12 cellular contexts compared by ENCODE assay signal in genomic region chr16:67862623-67863583, GRCh38. TPM values are rescaled to one million over a fixed set of nuclear protein-coding genes. Genes with fewer than 3 reads are reported as not detected.
DNase-seq lines count a peak whose midpoint lies in the region; ATAC-seq, FAIRE-seq and TF ChIP-seq lines count a peak whose summit lies in the region.
"Had no signal": no experiment of that assay in that cellular context is flagged by ENCODE, and none has a peak within 500 bp of the region (broad histone marks: within the 10 kb centered on the region; RNA-seq: fewer than 3 reads in every experiment).

No MANE protein-coding gene starts in this region.

- in situ Hi-C loops in K562 (cut with MboI) = no loop called here
- in situ Hi-C loops in HAP-1 (cut with MboI; ENCODE audit: low sequenced_read_pairs) = no loop called here

- no peak for FAIRE-seq in K562 (lab: Jason Lieb, UNC)

- TF ChIP-seq RAD21 in K562 (CRISPR knock-in tag; conservative IDR thresholded peaks at IDR 0.05 in 1 of 2, IDR thresholded peaks at IDR 0.05 in 1 of 2) = no peak

- H3K4me1 ChIP-seq in K562 (replicated peaks in 1 of 2; ENCODE audit: control insufficient read depth in 2 of 2, insufficient read depth in 2 of 2, low read length in 2 of 2) = peaks cover 11 to 17% of the 10 kb centered on the region in 2 experiments
- H3K4me1 ChIP-seq in left ventricle myocardium inferior = peaks cover 75% of the 10 kb centered on the region
- H3K4me1 ChIP-seq in rectal smooth muscle tissue (ENCODE audit: control insufficient read depth, insufficient read depth, low read length) = peaks cover 16% of the 10 kb centered on the region
- H3K4me1 ChIP-seq in HAP-1 = no peaks in the 10 kb centered on the region

- no peak overlapping the region for H3K4me2 ChIP-seq in K562 (ENCODE audit: insufficient read depth, low read length)

- WGBS in K562 (ENCODE audit: insufficient coverage, low coverage, missing lambda C conversion rate) = 82% methylated on average over 11 of the region's 11 CpGs

- no peak for TF ChIP-seq CTCF in K562 (IDR thresholded peaks at IDR 0.05 in 2 of 3, conservative IDR thresholded peaks at IDR 0.05 in 1 of 3; ENCODE audit: insufficient read depth in 2 of 3, low read depth in 1 of 3, low read length in 3 of 3)
- no peak for TF ChIP-seq CTCF in left ventricle myocardium inferior (IDR thresholded peaks at IDR 0.05; ENCODE audit: borderline replicate concordance)

- no TSS peak for BruUV-seq in K562 (replicated peaks; lab: Mats Ljungman, UMichigan)

- no peaks in the 10 kb centered on the region for H3K9me3 Mint-ChIP-seq in activated CD4-positive, alpha-beta memory T cell treated with anti-CD3 and anti-CD28 coated beads for 36 hours
- H3K9me3 Mint-ChIP-seq: effector memory CD8-positive, alpha-beta T cell; naive B cell had no signal

- H3K27ac ChIP-seq in K562 (ENCODE audit: extremely low read depth, low read depth, low read length) = peak overlapping the region; percentile 35; the same call in 1 of the 3 replicates
- H3K27ac ChIP-seq in left ventricle myocardium inferior (replicated peaks) = peak overlapping the region; percentile 93
- H3K27ac ChIP-seq in rectal smooth muscle tissue (ENCODE audit: low read depth, low read length) = peak overlapping the region; percentile 78

- peaks cover 76% of the 10 kb centered on the region for H3K36me3 ChIP-seq in K562 (ENCODE audit: control insufficient read depth, insufficient read depth, low read length)
- H3K36me3 ChIP-seq in left ventricle myocardium inferior = peaks cover 40% of the 10 kb centered on the region
- peaks cover 7% of the 10 kb centered on the region for H3K36me3 ChIP-seq in rectal smooth muscle tissue (ENCODE audit: control insufficient read depth, insufficient read depth, low read length)
- H3K36me3 ChIP-seq in HAP-1 (replicated peaks) = peaks cover 54% of the 10 kb centered on the region

- H3K36me3 Mint-ChIP-seq in activated CD4-positive, alpha-beta memory T cell treated with anti-CD3 and anti-CD28 coated beads for 36 hours = peaks cover 13% of the 10 kb centered on the region
- H3K36me3 Mint-ChIP-seq: naive B cell had no signal

- peaks cover 32% of the 10 kb centered on the region for H4K20me1 ChIP-seq in K562 (replicated peaks; ENCODE audit: control insufficient read depth, insufficient read depth, low read length)

- POLR2A ChIA-PET in K562 (lab: Yijun Ruan, JAX) = interaction anchor here (0.5 to 1.3 kb wide), 7 partner anchors 9 to 190 kb away, joined by 3 to 4 read pairs (median 3); no protein-coding TSS in a partner anchor
- POLR2A ChIA-PET in activated CD4-positive, alpha-beta memory T cell treated with anti-CD3 and anti-CD28 coated beads for 36 hours (lab: Charles Lee) = no interaction called here

- no peak overlapping the region for H3K4me3 Mint-ChIP-seq in activated CD4-positive, alpha-beta memory T cell treated with anti-CD3 and anti-CD28 coated beads for 36 hours
- H3K4me3 Mint-ChIP-seq: activated CD8-positive, alpha-beta T cell treated with anti-CD3 and anti-CD28 coated beads, Interleukin-2, amount 10 ng/mL, durations not matched to agents 7 days and 5 days; effector memory CD8-positive, alpha-beta T cell; naive B cell had no signal

- no peak overlapping the region for H3K27ac Mint-ChIP-seq in activated CD4-positive, alpha-beta memory T cell treated with anti-CD3 and anti-CD28 coated beads for 36 hours
- H3K27ac Mint-ChIP-seq: effector memory CD8-positive, alpha-beta T cell had no signal

- H3K4me1 Mint-ChIP-seq in activated CD4-positive, alpha-beta memory T cell treated with anti-CD3 and anti-CD28 coated beads for 36 hours (ENCODE audit: low read depth) = peaks cover 16% of the 10 kb centered on the region

- H3K27me3 ChIP-seq in K562 (ENCODE audit: control insufficient read depth in 2 of 2, insufficient read depth in 2 of 2, low read length in 2 of 2) (no peaks in the 10 kb centered on the region), left ventricle myocardium inferior (ENCODE audit: low read depth) (no peaks in the 10 kb centered on the region), rectal smooth muscle tissue (ENCODE audit: control insufficient read depth, insufficient read depth, low read length) (no peaks in the 10 kb centered on the region), HAP-1 (ENCODE audit: low read depth) (no peaks in the 10 kb centered on the region)

- H3K9me3 ChIP-seq in K562 (replicated peaks; ENCODE audit: control insufficient read depth, insufficient read depth, low read depth, low read length) = no peaks in the 10 kb centered on the region
- H3K9me3 ChIP-seq in left ventricle myocardium inferior (replicated peaks) = no peaks in the 10 kb centered on the region
- no peaks in the 10 kb centered on the region for H3K9me3 ChIP-seq in HAP-1

- no peak for ATAC-seq in K562
- ATAC-seq: activated CD8-positive, alpha-beta T cell treated with anti-CD3 and anti-CD28 coated beads, Interleukin-2, amount 10 ng/mL, durations not matched to agents 7 days and 5 days; effector memory CD8-positive, alpha-beta T cell had no signal

- DNase-seq in AG20443 (ENCODE audit: low spot score) (peak; percentile 18), K562 (ENCODE audit: extremely low read depth in 1 of 4, low spot score in 3 of 4) (no peak), left ventricle myocardium inferior (peak; percentile 77), germinal center (ENCODE audit: low spot score) (no peak), HAP-1 (ENCODE audit: low spot score in 2 of 2) (no peak)
- DNase-seq in stimulated activated CD4-positive, alpha-beta T cell treated with anti-CD3 and anti-CD28 coated beads, Interleukin-15, amount 100 ng/mL, for 24 hours = no peak
- DNase-seq in activated CD4-positive, alpha-beta memory T cell treated with anti-CD3 and anti-CD28 coated beads for 36 hours = no peak
- DNase-seq: activated CD8-positive, alpha-beta T cell treated with anti-CD3 and anti-CD28 coated beads, Interleukin-2, amount 10 ng/mL, durations not matched to agents 7 days and 5 days; DMS 273 treated with DMSO at 0.1 percent for 48 hours; effector memory CD8-positive, alpha-beta T cell; naive B cell had no signal

- intact Hi-C loops in K562 (cut with micrococcal nuclease) = no loop called here
- intact Hi-C loops in left ventricle myocardium inferior (cut with micrococcal nuclease) = no loop called here
- intact Hi-C loops in activated CD4-positive, alpha-beta memory T cell treated with anti-CD3 and anti-CD28 coated beads for 36 hours (cut with micrococcal nuclease) = no loop called here

- H3K27me3 Mint-ChIP-seq in activated CD4-positive, alpha-beta memory T cell treated with anti-CD3 and anti-CD28 coated beads for 36 hours = no peaks in the 10 kb centered on the region
- H3K27me3 Mint-ChIP-seq: effector memory CD8-positive, alpha-beta T cell; naive B cell had no signal

- no peak for TF ChIP-seq EP300 in K562 (IDR thresholded peaks at IDR 0.05; ENCODE audit: low read length)

- H3K9ac ChIP-seq in K562 (ENCODE audit: insufficient read depth in 1 of 2, low read depth in 2 of 2, low read length in 2 of 2) = peak overlapping the region in 1 of 2 experiments; percentile 82; a peak in 1 of 4 replicates
- no peak overlapping the region for H3K9ac ChIP-seq in rectal smooth muscle tissue (ENCODE audit: low read length)

- H3K79me2 ChIP-seq in K562 (ENCODE audit: control insufficient read depth, insufficient read depth, low read length) = peaks cover 70% of the 10 kb centered on the region

- H2AFZ ChIP-seq in K562 (ENCODE audit: low read depth, low read length) = no peak overlapping the region

- no peak for TF ChIP-seq POLR2A in K562 (conservative IDR thresholded peaks at IDR 0.05)

- H3K4me3 ChIP-seq in K562 (no peak overlapping the region), left ventricle myocardium inferior (peak overlapping the region; percentile 39), rectal smooth muscle tissue (ENCODE audit: low read length) (no peak overlapping the region), HAP-1 (no peak overlapping the region)

- CTCF ChIA-PET in K562 (lab: Yijun Ruan, JAX; ENCODE audit: low intra/inter-chr PET ratio) = no interaction called here
- CTCF ChIA-PET in activated CD4-positive, alpha-beta memory T cell treated with anti-CD3 and anti-CD28 coated beads for 36 hours (lab: Charles Lee) = interaction anchor here (1.6 to 3.4 kb wide), 3 partner anchors 21 to 48 kb away, joined by 3 to 20 read pairs (median 14); no protein-coding TSS in a partner anchor

- no peaks in the 10 kb centered on the region for H3K9me1 ChIP-seq in K562 (ENCODE audit: control insufficient read depth, insufficient read depth, low read length)

RNA-seq across cellular contexts. Expression of gene EDC4, which starts 9.9 kb away (rescaled TPM):
- 174 and 524 TPM in 2 replicates for total RNA-seq in K562 (2011; cell fraction: chromatin; rRNA removed; ENCODE audit: low replicate concordance)
- 286 and 293 TPM in 2 replicates for total RNA-seq in K562 (2011; cell fraction: nucleolus; rRNA removed)
- 178 and 194 TPM in 2 replicates for total RNA-seq in K562 (2011; cell fraction: nucleoplasm; rRNA removed)
- total RNA-seq in K562 (2014; rRNA removed) (84.6 and 102 TPM in 2 replicates), K562 (2014; rRNA removed; fragmentation: Illumina TruSeq; extraction: Trizol) (59.5 and 74.0 TPM in 2 replicates), K562 (2015; rRNA removed; fragmentation: Illumina TruSeq; extraction: Trizol) (68.9 and 71.2 TPM in 2 replicates), K562 (2021) (111 and 131 TPM in 2 replicates), left ventricle myocardium inferior (33.2 TPM)
- polyA plus RNA-seq in K562 (2011; rRNA removed) (63.0 and 84.1 TPM in 2 replicates), K562 (2014; fragmentation: Illumina TruSeq; extraction: Trizol) (106 and 113 TPM in 2 replicates), K562 (2014; fragmentation: Nextera tagmentation; extraction: Ambion mirVana) (1 to 10 TPM; 1.1 to 2.7 TPM), K562 (2014; rRNA removed) (72.2 and 91.1 TPM in 2 replicates)
- 87.9 and 129 TPM in 2 replicates for polyA plus RNA-seq in K562 (2011; cell fraction: cytosol; rRNA removed)
- 408 and 453 TPM in 2 replicates for polyA plus RNA-seq in K562 (2011; cell fraction: nucleus; rRNA removed)
- 75.2 and 111 TPM in 2 replicates for polyA plus RNA-seq in K562 (2012)
- polyA minus RNA-seq in K562 (2011; rRNA and poly(A)+ RNA removed) = 56.9 and 154 TPM in 2 replicates
- 115 and 124 TPM in 2 replicates for polyA minus RNA-seq in K562 (2011; cell fraction: cytosol; rRNA and poly(A)+ RNA removed)
- 72.2 and 91.3 TPM in 2 replicates for polyA minus RNA-seq in K562 (2011; cell fraction: nucleus; rRNA and poly(A)+ RNA removed)
- 10 to 100 TPM; 88.6 to 94.2 TPM for total RNA-seq in activated CD4-positive, alpha-beta memory T cell treated with anti-CD3 and anti-CD28 coated beads for 36 hours

RNA-seq across cellular contexts. Expression of gene CENPT, which starts 15.4 kb away (rescaled TPM):
- 148 and 303 TPM in 2 replicates for total RNA-seq in K562 (2011; cell fraction: chromatin; rRNA removed; ENCODE audit: low replicate concordance)
- 234 and 236 TPM in 2 replicates for total RNA-seq in K562 (2011; cell fraction: nucleolus; rRNA removed)
- 115 and 154 TPM in 2 replicates for total RNA-seq in K562 (2011; cell fraction: nucleoplasm; rRNA removed)
- total RNA-seq in K562 (2014; rRNA removed) = 67.1 and 73.7 TPM in 2 replicates
- total RNA-seq in K562 (2014; rRNA removed; fragmentation: Illumina TruSeq; extraction: Trizol) = 15.1 and 20.1 TPM in 2 replicates
- total RNA-seq in K562 (2015; rRNA removed; fragmentation: Illumina TruSeq; extraction: Trizol) = 37.7 and 39.7 TPM in 2 replicates
- total RNA-seq in K562 (2021) = 62.9 and 65.7 TPM in 2 replicates
- 44.1 and 57.0 TPM in 2 replicates for polyA plus RNA-seq in K562 (2011; rRNA removed)
- 50.3 and 77.4 TPM in 2 replicates for polyA plus RNA-seq in K562 (2011; cell fraction: cytosol; rRNA removed)
- 431 and 574 TPM in 2 replicates for polyA plus RNA-seq in K562 (2011; cell fraction: nucleus; rRNA removed)
- 56.5 and 66.4 TPM in 2 replicates for polyA plus RNA-seq in K562 (2012)
- polyA plus RNA-seq in K562 (2014; fragmentation: Illumina TruSeq; extraction: Trizol) = 55.2 and 57.7 TPM in 2 replicates
- 1 to 10 TPM; 3.6 to 8.3 TPM for polyA plus RNA-seq in K562 (2014; fragmentation: Nextera tagmentation; extraction: Ambion mirVana)
- 89.1 and 94.2 TPM in 2 replicates for polyA plus RNA-seq in K562 (2014; rRNA removed)
- 22.1 and 23.9 TPM in 2 replicates for polyA minus RNA-seq in K562 (2011; rRNA and poly(A)+ RNA removed)
- polyA minus RNA-seq in K562 (2011; cell fraction: cytosol; rRNA and poly(A)+ RNA removed) = 24.4 and 24.6 TPM in 2 replicates
- 66.0 and 75.9 TPM in 2 replicates for polyA minus RNA-seq in K562 (2011; cell fraction: nucleus; rRNA and poly(A)+ RNA removed)
- total RNA-seq in left ventricle myocardium inferior = 20.2 TPM
- total RNA-seq in activated CD4-positive, alpha-beta memory T cell treated with anti-CD3 and anti-CD28 coated beads for 36 hours = 10 to 100 TPM; 39.2 to 40.2 TPM

RNA-seq across cellular contexts. Expression of gene NUTF2, which starts 16.2 kb away (rescaled TPM):
- total RNA-seq in K562 (2011; cell fraction: chromatin; rRNA removed; ENCODE audit: low replicate concordance) = 64.0 and 124 TPM in 2 replicates
- total RNA-seq in K562 (2011; cell fraction: nucleolus; rRNA removed) = 96.3 and 98.1 TPM in 2 replicates
- total RNA-seq in K562 (2011; cell fraction: nucleoplasm; rRNA removed) = 87.5 and 97.2 TPM in 2 replicates
- total RNA-seq in K562 (2014; rRNA removed) = 118 and 124 TPM in 2 replicates
- 106 and 111 TPM in 2 replicates for total RNA-seq in K562 (2014; rRNA removed; fragmentation: Illumina TruSeq; extraction: Trizol)
- 129 and 147 TPM in 2 replicates for total RNA-seq in K562 (2015; rRNA removed; fragmentation: Illumina TruSeq; extraction: Trizol)
- 141 and 146 TPM in 2 replicates for total RNA-seq in K562 (2021)
- 125 and 181 TPM in 2 replicates for polyA plus RNA-seq in K562 (2011; rRNA removed)
- polyA plus RNA-seq in K562 (2011; cell fraction: cytosol; rRNA removed) = 221 and 371 TPM in 2 replicates
- polyA plus RNA-seq in K562 (2011; cell fraction: nucleus; rRNA removed) = 195 and 197 TPM in 2 replicates
- 129 and 256 TPM in 2 replicates for polyA plus RNA-seq in K562 (2012)
- 199 and 236 TPM in 2 replicates for polyA plus RNA-seq in K562 (2014; fragmentation: Illumina TruSeq; extraction: Trizol)
- 100 to 1,000 TPM; 244 to 246 TPM for polyA plus RNA-seq in K562 (2014; fragmentation: Nextera tagmentation; extraction: Ambion mirVana)
- 183 and 248 TPM in 2 replicates for polyA plus RNA-seq in K562 (2014; rRNA removed)
- 180 and 188 TPM in 2 replicates for polyA minus RNA-seq in K562 (2011; rRNA and poly(A)+ RNA removed)
- 133 and 184 TPM in 2 replicates for polyA minus RNA-seq in K562 (2011; cell fraction: cytosol; rRNA and poly(A)+ RNA removed)
- polyA minus RNA-seq in K562 (2011; cell fraction: nucleus; rRNA and poly(A)+ RNA removed) = 39.2 and 62.3 TPM in 2 replicates
- total RNA-seq in left ventricle myocardium inferior = 73.6 TPM
- 100 to 1,000 TPM; 141 to 148 TPM for total RNA-seq in activated CD4-positive, alpha-beta memory T cell treated with anti-CD3 and anti-CD28 coated beads for 36 hours

RNA-seq across cellular contexts. Expression of gene THAP11, which starts 20.8 kb away (rescaled TPM):
- total RNA-seq in K562 (2011; cell fraction: chromatin; rRNA removed; ENCODE audit: low replicate concordance) = 4.2 and 10.7 TPM in 2 replicates
- 12.9 and 13.3 TPM in 2 replicates for total RNA-seq in K562 (2011; cell fraction: nucleolus; rRNA removed)
- 9.1 and 9.5 TPM in 2 replicates for total RNA-seq in K562 (2011; cell fraction: nucleoplasm; rRNA removed)
- total RNA-seq in K562 (2014; rRNA removed) = 31.6 and 38.1 TPM in 2 replicates
- 12.4 and 13.5 TPM in 2 replicates for total RNA-seq in K562 (2014; rRNA removed; fragmentation: Illumina TruSeq; extraction: Trizol)
- total RNA-seq in K562 (2015; rRNA removed; fragmentation: Illumina TruSeq; extraction: Trizol) = 21.1 and 21.5 TPM in 2 replicates
- 30.1 TPM in 2 replicates for total RNA-seq in K562 (2021)
- 22.5 TPM in 2 replicates for polyA plus RNA-seq in K562 (2011; rRNA removed)
- 23.6 and 48.9 TPM in 2 replicates for polyA plus RNA-seq in K562 (2011; cell fraction: cytosol; rRNA removed)
- 14.9 and 15.4 TPM in 2 replicates for polyA plus RNA-seq in K562 (2011; cell fraction: nucleus; rRNA removed)
- 18.6 and 23.6 TPM in 2 replicates for polyA plus RNA-seq in K562 (2012)
- polyA plus RNA-seq in K562 (2014; fragmentation: Illumina TruSeq; extraction: Trizol) = 12.0 and 14.7 TPM in 2 replicates
- polyA plus RNA-seq in K562 (2014; fragmentation: Nextera tagmentation; extraction: Ambion mirVana) = 1 to 10 TPM; 2.4 to 3.6 TPM
- polyA plus RNA-seq in K562 (2014; rRNA removed) = 21.4 and 24.7 TPM in 2 replicates
- polyA minus RNA-seq in K562 (2011; rRNA and poly(A)+ RNA removed) = 12.6 and 16.7 TPM in 2 replicates
- 13.6 and 15.6 TPM in 2 replicates for polyA minus RNA-seq in K562 (2011; cell fraction: cytosol; rRNA and poly(A)+ RNA removed)
- 5.3 and 7.9 TPM in 2 replicates for polyA minus RNA-seq in K562 (2011; cell fraction: nucleus; rRNA and poly(A)+ RNA removed)
- 31.4 TPM for total RNA-seq in left ventricle myocardium inferior
- total RNA-seq in activated CD4-positive, alpha-beta memory T cell treated with anti-CD3 and anti-CD28 coated beads for 36 hours = 10 to 100 TPM; 31.8 to 32.1 TPM

RNA-seq across cellular contexts. Expression of gene NRN1L, which starts 21.8 kb away (rescaled TPM):
- 0.60 TPM in 1 of 2 replicates, not detected in the other for total RNA-seq in K562 (2011; cell fraction: chromatin; rRNA removed; ENCODE audit: low replicate concordance)
- total RNA-seq in K562 (2011; cell fraction: nucleolus; rRNA removed) = 0.83 and 1.6 TPM in 2 replicates
- total RNA-seq in K562 (2011; cell fraction: nucleoplasm; rRNA removed) = 1.3 and 1.8 TPM in 2 replicates
- 0.45 and 0.59 TPM in 2 replicates for total RNA-seq in K562 (2014; rRNA removed)
- total RNA-seq in K562 (2014; rRNA removed; fragmentation: Illumina TruSeq; extraction: Trizol) = not detected in 2 replicates
- not detected in 2 replicates for total RNA-seq in K562 (2015; rRNA removed; fragmentation: Illumina TruSeq; extraction: Trizol)
- total RNA-seq in K562 (2021) = 0.47 and 0.86 TPM in 2 replicates
- 0.22 TPM in 1 of 2 replicates, not detected in the other for polyA plus RNA-seq in K562 (2011; rRNA removed)
- 0.75 and 1.9 TPM in 2 replicates for polyA plus RNA-seq in K562 (2011; cell fraction: cytosol; rRNA removed)
- polyA plus RNA-seq in K562 (2011; cell fraction: nucleus; rRNA removed) = 3.1 and 4.8 TPM in 2 replicates
- polyA plus RNA-seq in K562 (2012) = 0.20 and 2.4 TPM in 2 replicates
- polyA plus RNA-seq in K562 (2014; fragmentation: Illumina TruSeq; extraction: Trizol) = 0.47 TPM in 1 of 2 replicates, not detected in the other
- not detected for polyA plus RNA-seq in K562 (2014; fragmentation: Nextera tagmentation; extraction: Ambion mirVana)
- 0.43 and 0.64 TPM in 2 replicates for polyA plus RNA-seq in K562 (2014; rRNA removed)
- not detected in 2 replicates for polyA minus RNA-seq in K562 (2011; rRNA and poly(A)+ RNA removed)
- not detected in 2 replicates for polyA minus RNA-seq in K562 (2011; cell fraction: cytosol; rRNA and poly(A)+ RNA removed)
- not detected in 2 replicates for polyA minus RNA-seq in K562 (2011; cell fraction: nucleus; rRNA and poly(A)+ RNA removed)
- 0.49 TPM for total RNA-seq in left ventricle myocardium inferior
- total RNA-seq in activated CD4-positive, alpha-beta memory T cell treated with anti-CD3 and anti-CD28 coated beads for 36 hours = under 1 TPM in 1 of 2 experiments, not detected in 1; 0.76 TPM

Comparison
In these comparisons a context has a peak if more than half of its experiments do, and no peak if none do; other contexts are left out.
1. DNase-seq: peak in AG20443 (single experiment) and left ventricle myocardium inferior (single experiment); none in K562 (0 of 4), germinal center (single experiment), stimulated activated CD4-positive, alpha-beta T cell treated with anti-CD3 and anti-CD28 coated beads, Interleukin-15, amount 100 ng/mL, for 24 hours (single experiment), activated CD4-positive, alpha-beta memory T cell treated with anti-CD3 and anti-CD28 coated beads for 36 hours (single experiment) and HAP-1 (0 of 2).
2. H3K27ac ChIP-seq: peak in every context shown above with its lines; median percentile 93 in left ventricle myocardium inferior; 78 in rectal smooth muscle tissue; 35 in K562.